In the genomic region with DNA sequence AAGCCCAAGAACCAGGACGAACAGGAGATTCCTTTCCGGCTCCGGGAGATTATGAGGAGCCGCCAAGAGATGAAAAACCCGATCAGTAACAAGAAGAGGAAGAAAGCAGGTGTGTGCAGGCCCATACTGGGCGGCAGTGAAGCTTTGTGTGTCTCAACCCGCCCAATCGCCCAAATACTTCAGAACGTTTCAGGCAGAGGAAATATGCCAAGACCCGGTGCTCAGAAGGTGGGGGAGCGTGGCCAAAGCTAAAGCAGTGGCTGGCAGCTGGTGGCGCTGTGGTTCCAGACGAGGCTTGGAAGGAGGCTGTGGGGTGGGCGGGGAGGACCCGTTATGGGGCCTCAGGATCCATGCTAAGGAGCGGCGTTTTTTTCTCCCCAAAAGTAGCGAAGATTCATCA, we compare ENCODE assay signal across 8 cellular contexts. TPM values are rescaled to one million over a fixed set of nuclear protein-coding genes. Genes with fewer than 3 reads are reported as not detected.
DNase-seq lines count a peak whose midpoint lies in the region; ATAC-seq, FAIRE-seq and TF ChIP-seq lines count a peak whose summit lies in the region.

No MANE protein-coding gene starts in this region.

- H3K4me1 ChIP-seq in BE2C: no peaks in the 10 kb centered on the region
- H3K4me1 ChIP-seq in HUES64 (ENCODE audit: insufficient read depth, low read length): peaks cover 16% of the 10 kb centered on the region
- peaks cover 25% of the 10 kb centered on the region for H3K4me1 ChIP-seq in keratinocyte (ENCODE audit: control insufficient read depth, extremely low read depth, insufficient read depth, low read length)
- H3K4me1 ChIP-seq in uterus: peaks cover 0 to 7% of the 10 kb centered on the region in 2 donors

- H3K9me3 ChIP-seq in BE2C: no peaks in the 10 kb centered on the region
- H3K9me3 ChIP-seq in HUES64 (ENCODE audit: insufficient read depth, low read depth, low read length): no peaks in the 10 kb centered on the region
- H3K9me3 ChIP-seq in keratinocyte (ENCODE audit: control insufficient read depth, low read depth, low read length): no peaks in the 10 kb centered on the region
- no peaks in the 10 kb centered on the region for H3K9me3 ChIP-seq in uterus

- no peak for FAIRE-seq in keratinocyte (lab: Jason Lieb, UNC)
- no peak for FAIRE-seq in GM12891 (lab: Jason Lieb, UNC)

- no peaks in the 10 kb centered on the region for H3K9me3 Mint-ChIP-seq in activated CD4-positive, alpha-beta memory T cell treated with anti-CD3 and anti-CD28 coated beads, Interleukin-2, amount 10 ng/mL, durations not matched to agents 7 days and 5 days

- H3K9ac ChIP-seq in HUES64 (ENCODE audit: low read depth, low read length) (no peak overlapping the region), keratinocyte (ENCODE audit: control insufficient read depth, extremely low read depth, insufficient read depth, low read length) (peak overlapping the region; percentile 69)

- H3K4me3 Mint-ChIP-seq in activated CD4-positive, alpha-beta memory T cell treated with anti-CD3 and anti-CD28 coated beads, Interleukin-2, amount 10 ng/mL, durations not matched to agents 7 days and 5 days: peak overlapping the region; percentile 93

- DNase-seq in BE2C (no peak), keratinocyte (ENCODE audit: low read depth, low spot score) (no peak), GM12891 (ENCODE audit: insufficient read length, low spot score) (no peak), uterus (no peak), NCI-H2171 (lab: John Stamatoyannopoulos, UW) (no peak)
- DNase-seq in activated CD4-positive, alpha-beta memory T cell treated with anti-CD3 and anti-CD28 coated beads, Interleukin-2, amount 10 ng/mL, durations not matched to agents 7 days and 5 days: no peak

- no peaks in the 10 kb centered on the region for H3K9me1 ChIP-seq in keratinocyte (ENCODE audit: control insufficient read depth, extremely low read depth, insufficient read depth, low read length)

- peaks cover 52% of the 10 kb centered on the region for H3K4me1 Mint-ChIP-seq in activated CD4-positive, alpha-beta memory T cell treated with anti-CD3 and anti-CD28 coated beads, Interleukin-2, amount 10 ng/mL, durations not matched to agents 7 days and 5 days

- H3K36me3 ChIP-seq in BE2C: peaks cover 50% of the 10 kb centered on the region
- peaks cover 64% of the 10 kb centered on the region for H3K36me3 ChIP-seq in HUES64 (ENCODE audit: insufficient read depth, low read length)
- H3K36me3 ChIP-seq in keratinocyte (ENCODE audit: control insufficient read depth in 2 of 2, extremely low read depth in 1 of 2, insufficient read depth in 2 of 2, low read length in 2 of 2): peaks cover 28 to 48% of the 10 kb centered on the region in 2 experiments
- no peaks in the 10 kb centered on the region for H3K36me3 ChIP-seq in uterus

- H3K27ac Mint-ChIP-seq in activated CD4-positive, alpha-beta memory T cell treated with anti-CD3 and anti-CD28 coated beads, Interleukin-2, amount 10 ng/mL, durations not matched to agents 7 days and 5 days: peak overlapping the region; percentile 76

- H3K27ac ChIP-seq in HUES64 (ENCODE audit: low read depth, low read length): no peak overlapping the region
- peak overlapping the region; percentile 60 for H3K27ac ChIP-seq in keratinocyte (ENCODE audit: control insufficient read depth, insufficient read depth, low read length)
- H3K27ac ChIP-seq in uterus: no peak overlapping the region

- H3K27me3 Mint-ChIP-seq in activated CD4-positive, alpha-beta memory T cell treated with anti-CD3 and anti-CD28 coated beads, Interleukin-2, amount 10 ng/mL, durations not matched to agents 7 days and 5 days: no peaks in the 10 kb centered on the region

- 89% methylated on average over 18 of the region's 18 CpGs for WGBS in HUES64

- CTCF ChIA-PET in activated CD4-positive, alpha-beta memory T cell treated with anti-CD3 and anti-CD28 coated beads, Interleukin-2, amount 10 ng/mL, durations not matched to agents 7 days and 5 days (lab: Charles Lee): interaction anchor here (2.3 kb wide), 1 partner anchor 16 kb away, joined by 6 read pairs; the partner anchor contains the start of genes ARL16 and HGS

- peak overlapping the region; percentile 13 for H2AFZ ChIP-seq in keratinocyte (ENCODE audit: control insufficient read depth, low read length)

- ATAC-seq in GM19328 (IDR thresholded peaks at IDR 0.05; ENCODE audit: unreplicated experiment): no peak

- no peaks in the 10 kb centered on the region for H3K27me3 ChIP-seq in BE2C
- no peaks in the 10 kb centered on the region for H3K27me3 ChIP-seq in HUES64 (ENCODE audit: insufficient read depth, low read length)
- no peaks in the 10 kb centered on the region for H3K27me3 ChIP-seq in keratinocyte (ENCODE audit: control insufficient read depth, extremely low read depth, insufficient read depth, low read length)
- H3K27me3 ChIP-seq in uterus: no peaks in the 10 kb centered on the region

- TF ChIP-seq CTCF in BE2C (IDR thresholded peaks at IDR 0.05; ENCODE audit: low read depth, low read length) (no peak), keratinocyte (optimal IDR thresholded peaks at IDR 0.05 in 1 of 3, IDR thresholded peaks at IDR 0.05 in 1 of 3, conservative IDR thresholded peaks at IDR 0.05 in 1 of 3; ENCODE audit: extremely low read depth in 1 of 3, insufficient read depth in 2 of 3, low read length in 3 of 3) (peak in 2 of 3 experiments; percentile 71 to 85), uterus (IDR thresholded peaks at IDR 0.05) (no peak)

- TF ChIP-seq POLR2A in GM12891 (IDR thresholded peaks at IDR 0.05; ENCODE audit: low read depth, low read length) (no peak), uterus (IDR thresholded peaks at IDR 0.05) (no peak)

- H4K20me1 ChIP-seq in keratinocyte (ENCODE audit: control insufficient read depth, extremely low read depth, insufficient read depth, low read length): no peaks in the 10 kb centered on the region

- POLR2A ChIA-PET in activated CD4-positive, alpha-beta memory T cell treated with anti-CD3 and anti-CD28 coated beads, Interleukin-2, amount 10 ng/mL, durations not matched to agents 7 days and 5 days (lab: Charles Lee): interaction anchor here (1.0 to 3.2 kb wide), 6 partner anchors 8 to 309 kb away, joined by 3 to 18 read pairs (median 6); partner anchors contain the start of genes ARL16, HGS and MRPL12

- peaks cover 50% of the 10 kb centered on the region for H3K79me2 ChIP-seq in keratinocyte (ENCODE audit: control insufficient read depth, insufficient read depth, low read length)

- intact Hi-C loops in uterus (cut with DNase I; ENCODE audit: low total_unique reads): no loop called here

- dilution Hi-C loops in keratinocyte (cut with MboI; ENCODE audit: extremely low pct_ligation_motif_present, low sequenced_read_pairs): no loop called here

- H3K36me3 Mint-ChIP-seq in activated CD4-positive, alpha-beta memory T cell treated with anti-CD3 and anti-CD28 coated beads, Interleukin-2, amount 10 ng/mL, durations not matched to agents 7 days and 5 days (ENCODE audit: low read depth): peaks cover 63% of the 10 kb centered on the region

- H3K4me3 ChIP-seq in BE2C (ENCODE audit: low read depth, low read length) (peak overlapping the region; percentile 78; the same call in 1 of the 2 replicates), HUES64 (ENCODE audit: low read length) (peak overlapping the region; percentile 30), keratinocyte (ENCODE audit: control insufficient read depth in 2 of 3, extremely low read depth in 1 of 3, insufficient read depth in 2 of 3, low read depth in 1 of 3, low read length in 3 of 3) (peak overlapping the region; percentile 68 to 83 (median 74)), uterus (no peak overlapping the region)

- peak overlapping the region; percentile 93 for H3K4me2 ChIP-seq in keratinocyte (ENCODE audit: control insufficient read depth, extremely low read depth, insufficient read depth, low read depth, low read length)

RNA-seq across cellular contexts. Expression of gene CCDC137, which starts 1.2 kb away (rescaled TPM):
- polyA plus RNA-seq in BE2C (2012; ENCODE audit: insufficient read depth, insufficient read length, low read depth): 66.0 TPM
- 37.7 TPM for polyA plus RNA-seq in HUES64 (2013, experiment 1 of 2)
- 32.3 TPM for polyA plus RNA-seq in HUES64 (2013, experiment 2 of 2)
- 10 to 100 TPM; 28.8 to 33.3 TPM for total RNA-seq in activated CD4-positive, alpha-beta memory T cell treated with anti-CD3 and anti-CD28 coated beads, Interleukin-2, amount 10 ng/mL, durations not matched to agents 7 days and 5 days
- 15.4 to 22.3 TPM (median 17.2 TPM) in 3 replicates for polyA plus RNA-seq in keratinocyte
- 14.2 TPM for polyA plus RNA-seq in keratinocyte (2011; ENCODE audit: low read depth)
- 9.4 and 17.8 TPM in 2 replicates for polyA plus RNA-seq in keratinocyte (2011; cell fraction: cytosol; rRNA removed)
- polyA plus RNA-seq in keratinocyte (2011; cell fraction: nucleus; rRNA removed): 18.3 and 20.9 TPM in 2 replicates
- polyA plus RNA-seq in keratinocyte (2012; ENCODE audit: low replicate concordance): 14.4 and 31.9 TPM in 2 replicates
- polyA minus RNA-seq in keratinocyte: 2.9 to 5.9 TPM (median 4.5 TPM) in 3 replicates
- 7.5 TPM for polyA minus RNA-seq in keratinocyte (2011; cell fraction: cytosol; rRNA and poly(A)+ RNA removed)
- 4.0 and 4.1 TPM in 2 replicates for polyA minus RNA-seq in keratinocyte (2011; cell fraction: nucleus; rRNA and poly(A)+ RNA removed)
- 23.9 TPM for polyA plus RNA-seq in GM12891 (2012; ENCODE audit: low read depth, missing spikeins)
- total RNA-seq in uterus: 10 to 100 TPM in 1 of 4 donors, 1 to 10 TPM in 2, under 1 TPM in 1; 0.77 to 12.3 (median 3.9) TPM

RNA-seq across cellular contexts. Expression of gene OXLD1, which starts 1.3 kb away (rescaled TPM):
- polyA plus RNA-seq in BE2C (2012; ENCODE audit: insufficient read depth, insufficient read length, low read depth): 202 TPM
- 26.7 TPM for polyA plus RNA-seq in HUES64 (2013, experiment 1 of 2)
- 28.5 TPM for polyA plus RNA-seq in HUES64 (2013, experiment 2 of 2)
- total RNA-seq in activated CD4-positive, alpha-beta memory T cell treated with anti-CD3 and anti-CD28 coated beads, Interleukin-2, amount 10 ng/mL, durations not matched to agents 7 days and 5 days: 10 to 100 TPM; 59.3 TPM
- 14.7 to 37.4 TPM (median 16.3 TPM) in 3 replicates for polyA plus RNA-seq in keratinocyte
- polyA plus RNA-seq in keratinocyte (2011; ENCODE audit: low read depth): 5.9 TPM
- polyA plus RNA-seq in keratinocyte (2011; cell fraction: cytosol; rRNA removed): 9.0 and 22.7 TPM in 2 replicates
- 28.8 and 38.5 TPM in 2 replicates for polyA plus RNA-seq in keratinocyte (2011; cell fraction: nucleus; rRNA removed)
- polyA plus RNA-seq in keratinocyte (2012; ENCODE audit: low replicate concordance): 25.3 and 29.5 TPM in 2 replicates
- polyA minus RNA-seq in keratinocyte: 3.7 to 4.3 TPM (median 4.3 TPM) in 3 replicates
- polyA minus RNA-seq in keratinocyte (2011; cell fraction: cytosol; rRNA and poly(A)+ RNA removed): 21.7 TPM
- polyA minus RNA-seq in keratinocyte (2011; cell fraction: nucleus; rRNA and poly(A)+ RNA removed): 4.9 and 7.2 TPM in 2 replicates
- polyA plus RNA-seq in GM12891 (2012; ENCODE audit: low read depth, missing spikeins): 47.8 TPM
- 10 to 100 TPM in 3 of 4 donors, 1 to 10 TPM in 1; 3.2 to 56.1 (median 20.3) TPM for total RNA-seq in uterus

RNA-seq across cellular contexts. Expression of gene PDE6G, which starts 11.4 kb away (rescaled TPM):
- not detected for polyA plus RNA-seq in BE2C (2012; ENCODE audit: insufficient read depth, insufficient read length, low read depth)
- polyA plus RNA-seq in HUES64 (2013, experiment 1 of 2): 6.4 TPM
- 5.6 TPM for polyA plus RNA-seq in HUES64 (2013, experiment 2 of 2)
- total RNA-seq in activated CD4-positive, alpha-beta memory T cell treated with anti-CD3 and anti-CD28 coated beads, Interleukin-2, amount 10 ng/mL, durations not matched to agents 7 days and 5 days: 10 to 100 TPM; 10.0 to 10.9 TPM
- 0.24 TPM in 1 of 3 replicates, not detected in the others for polyA plus RNA-seq in keratinocyte
- not detected for polyA plus RNA-seq in keratinocyte (2011; ENCODE audit: low read depth)
- not detected in 2 replicates for polyA plus RNA-seq in keratinocyte (2011; cell fraction: cytosol; rRNA removed)
- polyA plus RNA-seq in keratinocyte (2011; cell fraction: nucleus; rRNA removed): not detected in 2 replicates
- 0.31 TPM in 1 of 2 replicates, not detected in the other for polyA plus RNA-seq in keratinocyte (2012; ENCODE audit: low replicate concordance)
- polyA minus RNA-seq in keratinocyte: not detected in 3 replicates
- polyA minus RNA-seq in keratinocyte (2011; cell fraction: cytosol; rRNA and poly(A)+ RNA removed): not detected
- not detected in 2 replicates for polyA minus RNA-seq in keratinocyte (2011; cell fraction: nucleus; rRNA and poly(A)+ RNA removed)
- polyA plus RNA-seq in GM12891 (2012; ENCODE audit: low read depth, missing spikeins): 19.6 TPM
- total RNA-seq in uterus: 1 to 10 TPM in 1 of 4 donors, not detected in 3; 2.1 TPM

RNA-seq across cellular contexts. Expression of gene ARL16, which starts 15.8 kb away (rescaled TPM):
- polyA plus RNA-seq in BE2C (2012; ENCODE audit: insufficient read depth, insufficient read length, low read depth): 101 TPM
- 44.7 TPM for polyA plus RNA-seq in HUES64 (2013, experiment 1 of 2)
- 43.4 TPM for polyA plus RNA-seq in HUES64 (2013, experiment 2 of 2)
- 10 to 100 TPM; 17.5 to 17.8 TPM for total RNA-seq in activated CD4-positive, alpha-beta memory T cell treated with anti-CD3 and anti-CD28 coated beads, Interleukin-2, amount 10 ng/mL, durations not matched to agents 7 days and 5 days
- 46.5 to 58.3 TPM (median 48.7 TPM) in 3 replicates for polyA plus RNA-seq in keratinocyte
- polyA plus RNA-seq in keratinocyte (2011; ENCODE audit: low read depth): 25.1 TPM
- polyA plus RNA-seq in keratinocyte (2011; cell fraction: cytosol; rRNA removed): 23.0 and 33.9 TPM in 2 replicates
- polyA plus RNA-seq in keratinocyte (2011; cell fraction: nucleus; rRNA removed): 95.0 and 108 TPM in 2 replicates
- polyA plus RNA-seq in keratinocyte (2012; ENCODE audit: low replicate concordance): 31.9 and 34.6 TPM in 2 replicates
- polyA minus RNA-seq in keratinocyte: 13.3 to 14.5 TPM (median 13.8 TPM) in 3 replicates
- polyA minus RNA-seq in keratinocyte (2011; cell fraction: cytosol; rRNA and poly(A)+ RNA removed): 10.9 TPM
- 8.8 and 12.7 TPM in 2 replicates for polyA minus RNA-seq in keratinocyte (2011; cell fraction: nucleus; rRNA and poly(A)+ RNA removed)
- polyA plus RNA-seq in GM12891 (2012; ENCODE audit: low read depth, missing spikeins): 24.0 TPM
- total RNA-seq in uterus: 10 to 100 TPM in 3 of 4 donors, 1 to 10 TPM in 1; 4.4 to 36.9 (median 27.0) TPM

RNA-seq across cellular contexts. Expression of gene HGS, which starts 16.1 kb away (rescaled TPM):
- 393 TPM for polyA plus RNA-seq in BE2C (2012; ENCODE audit: insufficient read depth, insufficient read length, low read depth)
- polyA plus RNA-seq in HUES64 (2013, experiment 1 of 2): 63.3 TPM
- polyA plus RNA-seq in HUES64 (2013, experiment 2 of 2): 65.9 TPM
- 100 to 1,000 TPM; 122 to 130 TPM for total RNA-seq in activated CD4-positive, alpha-beta memory T cell treated with anti-CD3 and anti-CD28 coated beads, Interleukin-2, amount 10 ng/mL, durations not matched to agents 7 days and 5 days
- 79.6 to 84.1 TPM (median 81.9 TPM) in 3 replicates for polyA plus RNA-seq in keratinocyte
- polyA plus RNA-seq in keratinocyte (2011; ENCODE audit: low read depth): 129 TPM
- polyA plus RNA-seq in keratinocyte (2011; cell fraction: cytosol; rRNA removed): 52.0 and 88.7 TPM in 2 replicates
- polyA plus RNA-seq in keratinocyte (2011; cell fraction: nucleus; rRNA removed): 202 and 243 TPM in 2 replicates
- polyA plus RNA-seq in keratinocyte (2012; ENCODE audit: low replicate concordance): 78.6 and 84.6 TPM in 2 replicates
- 119 to 188 TPM (median 121 TPM) in 3 replicates for polyA minus RNA-seq in keratinocyte
- polyA minus RNA-seq in keratinocyte (2011; cell fraction: cytosol; rRNA and poly(A)+ RNA removed): 127 TPM
- polyA minus RNA-seq in keratinocyte (2011; cell fraction: nucleus; rRNA and poly(A)+ RNA removed): 73.6 and 83.2 TPM in 2 replicates
- polyA plus RNA-seq in GM12891 (2012; ENCODE audit: low read depth, missing spikeins): 51.7 TPM
- total RNA-seq in uterus: 100 to 1,000 TPM in 1 of 4 donors, 10 to 100 TPM in 3; 21.0 to 121 (median 72.5) TPM

Comparison
In these comparisons a context has a peak if more than half of its experiments do, and no peak if none do; other contexts are left out.
1. H3K4me3 ChIP-seq: peak in BE2C (single experiment), HUES64 (single experiment) and keratinocyte (3 of 3); none in uterus (0 of 2).
2. CTCF ChIP-seq: peak in keratinocyte (2 of 3); none in BE2C (single experiment) and uterus (0 of 4).